ENCODE assay signal across 26 cellular contexts in genomic region chr4:4368821-4369580, GRCh38. TPM values are rescaled to one million over a fixed set of nuclear protein-coding genes. Genes with fewer than 3 reads are reported as not detected.
DNase-seq lines count a peak whose midpoint lies in the region; FAIRE-seq and TF ChIP-seq lines count a peak whose summit lies in the region.
"Had no signal": no experiment of that assay in that cellular context is flagged by ENCODE, and none has a peak within 500 bp of the region (broad histone marks: within the 10 kb centered on the region; RNA-seq: fewer than 3 reads in every experiment).

No MANE protein-coding gene starts in this region.

- peak; percentile 24 for DNase-seq in GM23248
- peak; percentile 14 for DNase-seq in MG63
- DNase-seq in osteoblast (ENCODE audit: insufficient read length, low spot score, missing footprints), result peak; percentile 63
- DNase-seq in inferior parietal cortex (ENCODE audit: extremely low spot score), result no peak
- no peak for DNase-seq in NCI-H187 (lab: John Stamatoyannopoulos, UW)
- DNase-seq in NCI-H1694 treated with DMSO at 0.1 percent for 48 hours (lab: John Stamatoyannopoulos, UW), result no peak
- no peak for DNase-seq in AML-193 (lab: John Stamatoyannopoulos, UW)
- DNase-seq: CD4-positive, alpha-beta memory T cell; COR-L47; GOT3; HFFc6; Karpas-422; NCI-H1092 treated with DMSO at 0.1 percent for 48 hours; NCI-H1436; NCI-H1930; NCI-H2107; NCI-H446; NCI-H524 treated with DMSO at 0.1 percent for 48 hours; SHP77 had no signal

- no peaks in the 10 kb centered on the region for H3K9me2 ChIP-seq in GM23248 (ENCODE audit: insufficient read depth)

- H3F3A ChIP-seq in GM23248 (ENCODE audit: insufficient read depth), result no peaks in the 10 kb centered on the region

- in situ Hi-C loops in GM23248 (cut with MboI), result no loop called here

- no peak overlapping the region for H2AFZ ChIP-seq in GM23248
- no peak overlapping the region for H2AFZ ChIP-seq in osteoblast (ENCODE audit: low read length)

- H3K27me3 ChIP-seq in GM23248 (replicated peaks; ENCODE audit: insufficient read depth), result peaks cover 36% of the 10 kb centered on the region
- no peaks in the 10 kb centered on the region for H3K27me3 ChIP-seq in MG63
- H3K27me3 ChIP-seq in osteoblast (ENCODE audit: insufficient read depth, low read length), result peaks cover 5% of the 10 kb centered on the region
- H3K27me3 ChIP-seq: BLaER1 treated with 17β-estradiol and CSF1 and Interleukin-3, amounts not matched to agents 10 nM and 100 nM had no signal

- no peak overlapping the region for H3K4me3 ChIP-seq in GM23248
- no peak overlapping the region for H3K4me3 ChIP-seq in MG63
- H3K4me3 ChIP-seq in osteoblast (ENCODE audit: insufficient read depth, low read length), result no peak overlapping the region
- H3K4me3 ChIP-seq: BLaER1 treated with 17β-estradiol and CSF1 and Interleukin-3, amounts not matched to agents 10 nM and 100 nM; GM12878; HAP-1 had no signal

- no peaks in the 10 kb centered on the region for H4K20me1 ChIP-seq in GM23248 (ENCODE audit: insufficient read depth)
- no peaks in the 10 kb centered on the region for H4K20me1 ChIP-seq in osteoblast (ENCODE audit: insufficient read depth, low read length)
- H4K20me1 ChIP-seq: BLaER1 treated with 17β-estradiol and CSF1 and Interleukin-3, amounts not matched to agents 10 nM and 100 nM had no signal

- H3K9ac ChIP-seq in GM23248, result no peak overlapping the region
- H3K9ac ChIP-seq: BLaER1 treated with 17β-estradiol and CSF1 and Interleukin-3, amounts not matched to agents 10 nM and 100 nM had no signal

- H3K4me2 ChIP-seq in GM23248 (ENCODE audit: unreplicated experiment), result no peak overlapping the region
- no peak overlapping the region for H3K4me2 ChIP-seq in osteoblast (ENCODE audit: insufficient read depth, low read length)
- H3K4me2 ChIP-seq: BLaER1 treated with 17β-estradiol and CSF1 and Interleukin-3, amounts not matched to agents 10 nM and 100 nM had no signal

- WGBS in GM23248 (ENCODE audit: low coverage in 1 of 2, low lambda C conversion rate in 2 of 2, missing lambda C conversion rate in 2 of 2), 2 experiments, result 57 to 63% methylated on average over 11 of the region's 11 CpGs

- TF ChIP-seq CTCF in osteoblast (IDR thresholded peaks at IDR 0.05; ENCODE audit: extremely low read depth, low read depth, low read length), result no peak

- H3K27ac ChIP-seq in GM23248, result no peak overlapping the region
- H3K27ac ChIP-seq in osteoblast (ENCODE audit: low read depth, low read length), result no peak overlapping the region
- H3K27ac ChIP-seq: BLaER1 treated with 17β-estradiol and CSF1 and Interleukin-3, amounts not matched to agents 10 nM and 100 nM; RWPE1 had no signal

- no peaks in the 10 kb centered on the region for H3K36me3 ChIP-seq in GM23248 (ENCODE audit: low read depth)
- H3K36me3 ChIP-seq in MG63, result no peaks in the 10 kb centered on the region
- H3K36me3 ChIP-seq in osteoblast (ENCODE audit: insufficient read depth, low read length), result no peaks in the 10 kb centered on the region
- H3K36me3 ChIP-seq: BLaER1 treated with 17β-estradiol and CSF1 and Interleukin-3, amounts not matched to agents 10 nM and 100 nM; HAP-1 had no signal

- FAIRE-seq in endometrium (lab: Jason Lieb, UNC), result peak; percentile 92
- FAIRE-seq: A204.1, G401.6, GM12878 had no signal

- H3K9me3 ChIP-seq in GM23248 (ENCODE audit: low read depth) (no peaks in the 10 kb centered on the region), MG63 (no peaks in the 10 kb centered on the region), osteoblast (ENCODE audit: low read depth, low read length) (no peaks in the 10 kb centered on the region)
- H3K9me3 ChIP-seq: HAP-1 had no signal

- H3K79me2 ChIP-seq in GM23248 (ENCODE audit: insufficient read depth), result no peaks in the 10 kb centered on the region
- no peaks in the 10 kb centered on the region for H3K79me2 ChIP-seq in osteoblast (ENCODE audit: insufficient read depth, low read length)

- H3K4me1 ChIP-seq in GM23248 (ENCODE audit: insufficient read depth) (no peaks in the 10 kb centered on the region), osteoblast (ENCODE audit: insufficient read depth, low read length) (no peaks in the 10 kb centered on the region)
- H3K4me1 ChIP-seq: HAP-1 had no signal

RNA-seq across cellular contexts. Expression of gene NSG1, which starts 17.9 kb away (rescaled TPM):
- total RNA-seq in GM23248 (2014; rRNA removed; shearing (Covaris generic)), result 0.86 TPM in 1 of 2 replicates, not detected in the other
- polyA plus RNA-seq in GM23248 (2016; fragmentation: Nextera tagmentation; extraction: Ambion mirVana), result 0.16 and 0.31 TPM in 2 replicates
- total RNA-seq in MG63 (2014; rRNA removed; shearing (Covaris generic); ENCODE audit: low replicate concordance), result not detected in 2 replicates
- total RNA-seq in osteoblast, result not detected in 2 replicates

Comparison
In these comparisons a context has a peak if more than half of its experiments do, and no peak if none do; other contexts are left out.
1. DNase-seq: peak in GM23248 (single experiment), MG63 (single experiment) and osteoblast (single experiment); none in inferior parietal cortex (single experiment), NCI-H187 (0 of 2), NCI-H1694 treated with DMSO at 0.1 percent for 48 hours (single experiment) and AML-193 (0 of 2).